In the genomic region with DNA sequence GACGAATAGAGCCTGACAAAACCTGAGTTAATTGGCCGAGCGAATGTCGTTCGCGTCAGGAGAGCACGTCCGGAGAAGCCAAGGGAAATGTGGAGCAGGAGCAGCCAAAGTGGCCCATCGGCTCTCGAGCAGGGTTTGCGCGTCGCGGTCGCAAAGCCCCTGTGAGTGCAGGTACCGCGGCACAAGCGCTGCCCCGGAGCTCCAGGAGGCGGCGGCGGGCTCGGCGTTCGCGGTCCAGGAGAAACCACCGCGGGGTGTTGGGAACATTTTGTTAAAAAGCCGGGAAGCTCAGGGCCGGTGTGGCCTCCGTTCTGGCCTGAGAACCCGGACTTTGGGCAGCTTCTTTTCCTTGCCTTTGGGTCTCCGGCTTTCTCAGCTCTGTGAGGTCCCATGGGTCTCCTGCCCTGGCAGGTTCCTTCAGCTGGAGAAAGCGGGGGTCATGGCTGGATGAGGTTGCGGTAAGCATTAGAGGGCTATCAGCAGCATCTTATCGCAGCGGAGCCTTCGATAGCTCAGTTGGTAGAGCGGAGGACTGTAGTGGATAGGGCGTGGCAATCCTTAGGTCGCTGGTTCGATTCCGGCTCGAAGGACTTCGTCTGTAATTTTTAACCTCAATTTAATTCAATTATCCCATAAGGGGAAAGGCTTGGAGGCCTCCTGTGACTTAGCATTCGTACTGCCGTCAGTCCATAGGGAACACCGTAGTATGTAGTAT, we compare ENCODE assay signal across 8 cellular contexts. TPM values are rescaled to one million over a fixed set of nuclear protein-coding genes. Genes with fewer than 3 reads are reported as not detected.
DNase-seq lines count a peak whose midpoint lies in the region; FAIRE-seq and TF ChIP-seq lines count a peak whose summit lies in the region.

No MANE protein-coding gene starts in this region.

- H3K9me2 ChIP-seq in MM.1S (replicated peaks; ENCODE audit: insufficient read depth, low read length) = no peaks in the 10 kb centered on the region

- no peaks in the 10 kb centered on the region for H3K36me3 ChIP-seq in MM.1S (replicated peaks; ENCODE audit: insufficient read depth, low read length)

- peak overlapping the region; percentile 88 for H3K4me2 ChIP-seq in MM.1S (ENCODE audit: low read depth, low read length)

- no peaks in the 10 kb centered on the region for H3K79me2 ChIP-seq in MM.1S (ENCODE audit: low read length)

- H3K9ac ChIP-seq in MM.1S (ENCODE audit: low read length) = peak overlapping the region; percentile 69

- H3K9me3 ChIP-seq in MM.1S (replicated peaks; ENCODE audit: insufficient read depth, low read length) = no peaks in the 10 kb centered on the region

- no peaks in the 10 kb centered on the region for H3K27me3 ChIP-seq in MM.1S (replicated peaks; ENCODE audit: insufficient read depth, low read length)

- peak overlapping the region; percentile 86 for H2AFZ ChIP-seq in MM.1S (ENCODE audit: low read length)

- no peak for FAIRE-seq in frontal cortex (lab: Jason Lieb, UNC)

- H3K27ac ChIP-seq in MM.1S (ENCODE audit: low read length) = peak overlapping the region; percentile 80

- H3K4me1 ChIP-seq in MM.1S (ENCODE audit: low read length) = peaks cover 12% of the 10 kb centered on the region; the same call in 1 of the 2 replicates

- peaks cover 27% of the 10 kb centered on the region for H3F3A ChIP-seq in MM.1S (ENCODE audit: insufficient read depth, low read length)

- peak; percentile 35 for TF ChIP-seq CTCF in MM.1S (IDR thresholded peaks at IDR 0.05; ENCODE audit: low read length)

- DNase-seq in GF-D8 (lab: John Stamatoyannopoulos, UW) = peak; percentile 86
- peak; percentile 95 for DNase-seq in HCEC 1CT
- DNase-seq in MM.1S = peak; percentile 94
- peak; percentile 94 for DNase-seq in SIG-M5 treated with dmso at 0.1 percent for 504 hours (lab: John Stamatoyannopoulos, UW; ENCODE audit: unreplicated experiment)
- peak; percentile 84 to 96 (median 90) for DNase-seq in activated naive CD4-positive, alpha-beta T cell (lab: John Stamatoyannopoulos, UW)
- peak; percentile 86 to 93 for DNase-seq in frontal cortex (ENCODE audit: low spot score in 2 of 2)
- peak; percentile 83 for DNase-seq in non-pigmented ciliary epithelial cell (ENCODE audit: low read depth)
- peak; percentile 99 for DNase-seq in superior temporal gyrus (ENCODE audit: extremely low spot score)

- H3K4me3 ChIP-seq in MM.1S (ENCODE audit: low read length) = peak overlapping the region; percentile 94

- H4K20me1 ChIP-seq in MM.1S (ENCODE audit: insufficient read depth, low read length) = no peaks in the 10 kb centered on the region

RNA-seq across cellular contexts. Expression of gene AGBL5, which starts 1.0 kb away (rescaled TPM):
- total RNA-seq in frontal cortex = 13.5 TPM

RNA-seq across cellular contexts. Expression of gene TMEM214, which starts 17.7 kb away (rescaled TPM):
- total RNA-seq in frontal cortex = 7.7 TPM

RNA-seq across cellular contexts. Expression of gene OST4, which starts 21.0 kb away (rescaled TPM):
- 163 TPM for total RNA-seq in frontal cortex

RNA-seq across cellular contexts. Expression of gene EMILIN1, which starts 28.0 kb away (rescaled TPM):
- total RNA-seq in frontal cortex = 4.1 TPM

RNA-seq across cellular contexts. Expression of gene KHK, which starts 36.1 kb away (rescaled TPM):
- 4.9 TPM for total RNA-seq in frontal cortex

Comparison
In these comparisons a context has a peak if more than half of its experiments do, and no peak if none do; other contexts are left out.
1. Peak in every context shown above with its lines: DNase-seq, H3K4me3 ChIP-seq and H3K27ac ChIP-seq.